17 cellular contexts compared by ENCODE assay signal in genomic region chr13:32067149-32067961, GRCh38.
"Had no signal": no experiment of that assay in that cellular context is flagged by ENCODE, and none has a peak within 500 bp of the region (broad histone marks: within the 10 kb centered on the region; RNA-seq: fewer than 3 reads in every experiment).

No MANE protein-coding gene starts in this region.

- H3K4me2 ChIP-seq: smooth muscle cell had no signal

- H3K9me3 Mint-ChIP-seq: effector memory CD8-positive, alpha-beta T cell; stimulated activated naive CD8-positive, alpha-beta T cell treated with anti-CD3 and anti-CD28 coated beads, Interleukin-15, Interleukin-2, amounts not matched to agents 100 ng/mL and 50 ng/mL, for 24 hours had no signal

- H3K4me1 ChIP-seq: esophagus muscularis mucosa, gastroesophageal sphincter had no signal

- DNase-seq: effector memory CD8-positive, alpha-beta T cell; glutamatergic neuron; kidney; left colon; left ventricle myocardium superior; mesendoderm; naive B cell; posterior cingulate gyrus; stimulated activated CD4-positive, alpha-beta T cell treated with anti-CD3 and anti-CD28 coated beads, Interleukin-2, amount 100 ng/mL, for 48 hours; tibial artery had no signal

- H3K27me3 ChIP-seq: esophagus muscularis mucosa, gastroesophageal sphincter, right atrium auricular region, tibial artery had no signal

- H3K27ac ChIP-seq: epithelial cell of prostate, esophagus muscularis mucosa, gastroesophageal sphincter, tibial artery had no signal

- H3K27me3 Mint-ChIP-seq: stimulated activated naive CD8-positive, alpha-beta T cell treated with anti-CD3 and anti-CD28 coated beads, Interleukin-15, Interleukin-2, amounts not matched to agents 100 ng/mL and 50 ng/mL, for 24 hours had no signal

- ATAC-seq: effector memory CD8-positive, alpha-beta T cell; gastroesophageal sphincter; left colon; left ventricle myocardium superior had no signal

- H3K9me3 ChIP-seq: esophagus muscularis mucosa, gastroesophageal sphincter, right atrium auricular region, tibial artery had no signal

- H3K4me3 Mint-ChIP-seq: effector memory CD8-positive, alpha-beta T cell; naive B cell; nephron; stimulated activated naive CD8-positive, alpha-beta T cell treated with anti-CD3 and anti-CD28 coated beads, Interleukin-15, Interleukin-2, amounts not matched to agents 100 ng/mL and 50 ng/mL, for 24 hours had no signal

- H3K4me1 Mint-ChIP-seq: naive B cell had no signal

- H3K27ac Mint-ChIP-seq: nephron; stimulated activated naive CD8-positive, alpha-beta T cell treated with anti-CD3 and anti-CD28 coated beads, Interleukin-15, Interleukin-2, amounts not matched to agents 100 ng/mL and 50 ng/mL, for 24 hours had no signal

- H3K4me3 ChIP-seq: esophagus muscularis mucosa, gastroesophageal sphincter, right atrium auricular region, smooth muscle cell, tibial artery had no signal

- H3K36me3 ChIP-seq: esophagus muscularis mucosa, gastroesophageal sphincter, right atrium auricular region, tibial artery had no signal

- H3K36me3 Mint-ChIP-seq: naive B cell had no signal
